23 cellular contexts compared by ENCODE assay signal in genomic region chr3:52423214-52423613, GRCh38. TPM values are rescaled to one million over a fixed set of nuclear protein-coding genes. Genes with fewer than 3 reads are reported as not detected.
DNase-seq lines count a peak whose midpoint lies in the region; ATAC-seq and TF ChIP-seq lines count a peak whose summit lies in the region.
"Had no signal": no experiment of that assay in that cellular context is flagged by ENCODE, and none has a peak within 500 bp of the region (broad histone marks: within the 10 kb centered on the region; RNA-seq: fewer than 3 reads in every experiment).

No MANE protein-coding gene starts in this region.

- H3K9me3 ChIP-seq in gastroesophageal sphincter, result no peaks in the 10 kb centered on the region
- no peaks in the 10 kb centered on the region for H3K9me3 ChIP-seq in mucosa of descending colon
- H3K9me3 ChIP-seq: BLaER1 had no signal

- no peak for TF ChIP-seq POLR2A in gastroesophageal sphincter (IDR thresholded peaks at IDR 0.05)

- DNase-seq in natural killer cell treated with Interleukin-12 subunit alpha and Interleukin-12 subunit beta and Interleukin-15 and Interleukin-18, amount 100 ng/mL, for 72 hours (ENCODE audit: low spot score), result peak; percentile 10
- DNase-seq in natural killer cell (no peak), mucosa of descending colon (no peak), HuH-7.5 (ENCODE audit: low spot score) (no peak), Kasumi-1 (lab: John Stamatoyannopoulos, UW) (no peak)
- DNase-seq: Calu3; CD8-positive, alpha-beta T cell; GF-D8; GM23248; NCI-H1417 treated with DMSO at 0.1 percent for 48 hours; NCI-H187 treated with DMSO at 0.1 percent for 48 hours; NCI-H2227 treated with DMSO at 0.1 percent for 48 hours; NCI-H510A treated with DMSO at 0.1 percent for 48 hours; NCI-H82 had no signal

- H3K4me3 ChIP-seq in gastroesophageal sphincter, result no peak overlapping the region
- H3K4me3 ChIP-seq in mucosa of descending colon, result no peak overlapping the region
- H3K4me3 ChIP-seq: BLaER1, GM12878, GM23248 had no signal

- H3K27me3 Mint-ChIP-seq in natural killer cell treated with Interleukin-12 subunit alpha and Interleukin-12 subunit beta and Interleukin-15 and Interleukin-18, amount 100 ng/mL, for 72 hours, result peaks cover 0 to 3% of the 10 kb centered on the region in 2 donors
- peaks cover 0 to 4% of the 10 kb centered on the region in 2 donors for H3K27me3 Mint-ChIP-seq in natural killer cell (ENCODE audit: low read depth in 2 of 2)

- peaks cover 0 to 37% of the 10 kb centered on the region in 2 donors for H3K36me3 ChIP-seq in gastroesophageal sphincter
- no peaks in the 10 kb centered on the region for H3K36me3 ChIP-seq in mucosa of descending colon (ENCODE audit: low read depth)

- H3K27ac Mint-ChIP-seq in natural killer cell treated with Interleukin-12 subunit alpha and Interleukin-12 subunit beta and Interleukin-15 and Interleukin-18, amount 100 ng/mL, for 72 hours, result no peak overlapping the region
- no peak overlapping the region for H3K27ac Mint-ChIP-seq in natural killer cell
- H3K27ac Mint-ChIP-seq: CD8-positive, alpha-beta T cell had no signal

- intact Hi-C loops in natural killer cell (cut with micrococcal nuclease), result no loop called here
- intact Hi-C loops in mucosa of descending colon (cut with DNase I, micrococcal nuclease), result no loop called here

- no peak for TF ChIP-seq CTCF in natural killer cell (IDR thresholded peaks at IDR 0.05)
- TF ChIP-seq CTCF in gastroesophageal sphincter (IDR thresholded peaks at IDR 0.05), result no peak
- no peak for TF ChIP-seq CTCF in mucosa of descending colon (IDR thresholded peaks at IDR 0.05)

- no peak overlapping the region for H3K27ac ChIP-seq in gastroesophageal sphincter
- H3K27ac ChIP-seq: BLaER1, GM23248, KMS-11 had no signal

- ATAC-seq in natural killer cell treated with Interleukin-12 subunit alpha and Interleukin-12 subunit beta and Interleukin-15 and Interleukin-18, amount 100 ng/mL, for 72 hours, result no peak
- ATAC-seq in natural killer cell (no peak), gastroesophageal sphincter (peak; percentile 55), mucosa of descending colon (peak; percentile 23), GM18511 (IDR thresholded peaks at IDR 0.05; ENCODE audit: unreplicated experiment) (no peak)
- ATAC-seq: CD8-positive, alpha-beta T cell; GM12878; HepG2 had no signal

- H3K4me1 ChIP-seq in gastroesophageal sphincter (peaks cover 0 to 23% (median 0%) of the 10 kb centered on the region in 3 donors), mucosa of descending colon (ENCODE audit: low read depth) (no peaks in the 10 kb centered on the region)

- no peaks in the 10 kb centered on the region for H3K27me3 ChIP-seq in gastroesophageal sphincter
- H3K27me3 ChIP-seq: BLaER1 had no signal

- no peaks in the 10 kb centered on the region for H3K9me3 Mint-ChIP-seq in natural killer cell treated with Interleukin-12 subunit alpha and Interleukin-12 subunit beta and Interleukin-15 and Interleukin-18, amount 100 ng/mL, for 72 hours
- H3K9me3 Mint-ChIP-seq in natural killer cell, result no peaks in the 10 kb centered on the region
- H3K9me3 Mint-ChIP-seq: CD8-positive, alpha-beta T cell had no signal

- no peak overlapping the region for H3K4me3 Mint-ChIP-seq in natural killer cell treated with Interleukin-12 subunit alpha and Interleukin-12 subunit beta and Interleukin-15 and Interleukin-18, amount 100 ng/mL, for 72 hours
- H3K4me3 Mint-ChIP-seq in natural killer cell, result no peak overlapping the region
- H3K4me3 Mint-ChIP-seq: CD8-positive, alpha-beta T cell had no signal

- WGBS in gastroesophageal sphincter (ENCODE audit: low coverage in 1 of 2), 2 donors, result 0 to 46% methylated on average over 1 to 3 of the region's 4 CpGs

- TF ChIP-seq EP300 in gastroesophageal sphincter (IDR thresholded peaks at IDR 0.05), result no peak

- H3K36me3 Mint-ChIP-seq in natural killer cell treated with Interleukin-12 subunit alpha and Interleukin-12 subunit beta and Interleukin-15 and Interleukin-18, amount 100 ng/mL, for 72 hours, result no peaks in the 10 kb centered on the region
- no peaks in the 10 kb centered on the region for H3K36me3 Mint-ChIP-seq in natural killer cell

- no peaks in the 10 kb centered on the region for H3K4me1 Mint-ChIP-seq in natural killer cell treated with Interleukin-12 subunit alpha and Interleukin-12 subunit beta and Interleukin-15 and Interleukin-18, amount 100 ng/mL, for 72 hours (ENCODE audit: low read depth in 2 of 2)
- no peaks in the 10 kb centered on the region for H3K4me1 Mint-ChIP-seq in natural killer cell

RNA-seq across cellular contexts. Expression of gene PHF7, which starts 12.8 kb away (rescaled TPM):
- total RNA-seq in natural killer cell treated with Interleukin-12 subunit alpha and Interleukin-12 subunit beta and Interleukin-15 and Interleukin-18, amount 100 ng/mL, for 72 hours, result 10 to 100 TPM in 1 of 2 donors, 1 to 10 TPM in 1; 3.8 to 11.8 TPM
- total RNA-seq in natural killer cell, result 10 to 100 TPM; 10.9 to 13.5 (median 13.5) TPM
- total RNA-seq in gastroesophageal sphincter, result 10 to 100 TPM in 2 of 4 donors, 1 to 10 TPM in 2; 7.1 to 16.8 (median 10.7) TPM
- 10 to 100 TPM; 13.9 to 24.7 (median 17.6) TPM for total RNA-seq in mucosa of descending colon

RNA-seq across cellular contexts. Expression of gene BAP1, which starts 13.4 kb away (rescaled TPM):
- total RNA-seq in natural killer cell treated with Interleukin-12 subunit alpha and Interleukin-12 subunit beta and Interleukin-15 and Interleukin-18, amount 100 ng/mL, for 72 hours, result 100 to 1,000 TPM in 1 of 2 donors, 10 to 100 TPM in 1; 96.1 to 131 TPM
- total RNA-seq in natural killer cell (100 to 1,000 TPM; 141 to 154 (median 145) TPM), gastroesophageal sphincter (10 to 100 TPM; 72.4 to 81.0 (median 75.9) TPM), mucosa of descending colon (10 to 100 TPM; 69.3 to 87.0 (median 84.1) TPM)

RNA-seq across cellular contexts. Expression of gene SEMA3G, which starts 21.7 kb away (rescaled TPM):
- under 1 TPM in 1 of 2 donors, not detected in 1; 0.08 TPM for total RNA-seq in natural killer cell treated with Interleukin-12 subunit alpha and Interleukin-12 subunit beta and Interleukin-15 and Interleukin-18, amount 100 ng/mL, for 72 hours
- under 1 TPM in 2 of 3 donors, not detected in 1; 0.07 to 0.55 TPM for total RNA-seq in natural killer cell
- 10 to 100 TPM in 2 of 4 donors, 1 to 10 TPM in 2; 6.7 to 33.9 (median 20.3) TPM for total RNA-seq in gastroesophageal sphincter
- 10 to 100 TPM in 1 of 3 donors, 1 to 10 TPM in 2; 2.7 to 10.2 (median 3.1) TPM for total RNA-seq in mucosa of descending colon
- total RNA-seq: A673, GM12878, GM23248 had no signal

RNA-seq across cellular contexts. Expression of gene TNNC1, which starts 30.6 kb away (rescaled TPM):
- not detected for total RNA-seq in natural killer cell treated with Interleukin-12 subunit alpha and Interleukin-12 subunit beta and Interleukin-15 and Interleukin-18, amount 100 ng/mL, for 72 hours
- total RNA-seq in natural killer cell, result 1 to 10 TPM in 2 of 3 donors, not detected in 1; 1.1 to 1.2 TPM
- 1 to 10 TPM in 3 of 4 donors, not detected in 1; 1.9 to 4.6 (median 2.4) TPM for total RNA-seq in gastroesophageal sphincter
- total RNA-seq in mucosa of descending colon, result 1 to 10 TPM in 2 of 3 donors, under 1 TPM in 1; 0.60 to 6.3 (median 2.5) TPM
- total RNA-seq: A673, GM23248, M059J, RPMI7951 had no signal

RNA-seq across cellular contexts. Expression of gene NISCH, which starts 32.2 kb away (rescaled TPM):
- total RNA-seq in natural killer cell treated with Interleukin-12 subunit alpha and Interleukin-12 subunit beta and Interleukin-15 and Interleukin-18, amount 100 ng/mL, for 72 hours, result 100 to 1,000 TPM in 1 of 2 donors, 10 to 100 TPM in 1; 72.5 to 116 TPM
- total RNA-seq in natural killer cell (100 to 1,000 TPM; 162 to 191 (median 175) TPM), gastroesophageal sphincter (10 to 100 TPM; 56.7 to 95.9 (median 78.9) TPM), mucosa of descending colon (10 to 100 TPM; 57.6 to 91.0 (median 72.1) TPM)

Comparison
In these comparisons a context has a peak if more than half of its experiments do, and no peak if none do; other contexts are left out.
1. ATAC-seq: peak in gastroesophageal sphincter (single experiment) and mucosa of descending colon (single experiment); none in natural killer cell treated with Interleukin-12 subunit alpha and Interleukin-12 subunit beta and Interleukin-15 and Interleukin-18, amount 100 ng/mL, for 72 hours (0 of 2), natural killer cell (0 of 3) and GM18511 (single experiment).